ENCODE assay signal across 15 cellular contexts in genomic region chr12:101680240-101680639, GRCh38. TPM values are rescaled to one million over a fixed set of nuclear protein-coding genes. Genes with fewer than 3 reads are reported as not detected.
DNase-seq lines count a peak whose midpoint lies in the region; ATAC-seq and TF ChIP-seq lines count a peak whose summit lies in the region.
"Had no signal": no experiment of that assay in that cellular context is flagged by ENCODE, and none has a peak within 500 bp of the region (broad histone marks: within the 10 kb centered on the region; RNA-seq: fewer than 3 reads in every experiment).

No MANE protein-coding gene starts in this region.

- no peak overlapping the region for H3K23ac ChIP-seq in neuronal stem cell (ENCODE audit: low read depth, low read length, poor library complexity)

- no peak overlapping the region for H2BK5ac ChIP-seq in neuronal stem cell (ENCODE audit: low read length)

- H3K4me3 ChIP-seq in neuronal stem cell (ENCODE audit: low read length in 2 of 2): no peak overlapping the region
- H3K4me3 ChIP-seq: BLaER1, GM23248 had no signal

- H4K91ac ChIP-seq in neuronal stem cell (ENCODE audit: low read depth, low read length, poor library complexity): no peak overlapping the region

- no peaks in the 10 kb centered on the region for H3K4me1 ChIP-seq in neuronal stem cell (ENCODE audit: control insufficient read depth in 2 of 2, insufficient read depth in 1 of 2, low read depth in 1 of 2, low read length in 2 of 2)
- H3K4me1 ChIP-seq: BLaER1 had no signal

- no peak overlapping the region for H2AK5ac ChIP-seq in neuronal stem cell (ENCODE audit: low read depth, low read length)

- H3K9me3 Mint-ChIP-seq in progenitor cell of endocrine pancreas (ENCODE audit: low read depth): no peaks in the 10 kb centered on the region

- H3K27me3 Mint-ChIP-seq in progenitor cell of endocrine pancreas: peaks cover 7% of the 10 kb centered on the region
- H3K27me3 Mint-ChIP-seq in T-helper 17 cell: peaks cover 22% of the 10 kb centered on the region

- no peak overlapping the region for H2BK120ac ChIP-seq in neuronal stem cell (ENCODE audit: low read depth, low read length)

- no peak overlapping the region for H3K14ac ChIP-seq in neuronal stem cell (ENCODE audit: low read length)

- H2AFZ ChIP-seq in neuronal stem cell (ENCODE audit: low read length): no peak overlapping the region
- H2AFZ ChIP-seq: GM23248 had no signal

- H3K4me1 Mint-ChIP-seq in progenitor cell of endocrine pancreas (ENCODE audit: low read depth) (no peaks in the 10 kb centered on the region), T-helper 17 cell (no peaks in the 10 kb centered on the region)

- no peak overlapping the region for H4K8ac ChIP-seq in neuronal stem cell (ENCODE audit: low read depth, low read length)

- H3K18ac ChIP-seq in neuronal stem cell (ENCODE audit: low read length): no peak overlapping the region

- H3K9ac ChIP-seq in neuronal stem cell (ENCODE audit: low read depth, low read length, poor library complexity): no peak overlapping the region
- H3K9ac ChIP-seq: BLaER1, GM23248 had no signal

- H3K4me3 Mint-ChIP-seq in progenitor cell of endocrine pancreas (ENCODE audit: low read depth): no peak overlapping the region
- no peak overlapping the region for H3K4me3 Mint-ChIP-seq in T-helper 17 cell

- peak overlapping the region; percentile 31 for H3K27ac Mint-ChIP-seq in progenitor cell of endocrine pancreas
- H3K27ac Mint-ChIP-seq in T-helper 17 cell: no peak overlapping the region

- intact Hi-C loops in Right ventricle myocardium inferior (cut with DNase I): no loop called here
- intact Hi-C loops in cardiac septum (cut with DNase I): no loop called here
- intact Hi-C loops in left cardiac atrium (cut with DNase I): no loop called here

- no peaks in the 10 kb centered on the region for H3K79me1 ChIP-seq in neuronal stem cell (ENCODE audit: low read depth, low read length)

- ATAC-seq in Right ventricle myocardium inferior: peak; percentile 87
- peak; percentile 69 to 85 for ATAC-seq in left cardiac atrium
- ATAC-seq in HG02852 (IDR thresholded peaks at IDR 0.05; ENCODE audit: unreplicated experiment): no peak
- no peak for ATAC-seq in T-helper 17 cell

- no peaks in the 10 kb centered on the region for H3K36me3 Mint-ChIP-seq in progenitor cell of endocrine pancreas (ENCODE audit: insufficient read depth)
- H3K36me3 Mint-ChIP-seq in T-helper 17 cell (ENCODE audit: low read depth): no peaks in the 10 kb centered on the region

- no peaks in the 10 kb centered on the region for H3K27me3 ChIP-seq in neuronal stem cell (ENCODE audit: control insufficient read depth in 3 of 3, insufficient read depth in 3 of 3, low read depth in 1 of 3, low read length in 3 of 3)
- H3K27me3 ChIP-seq: BLaER1 had no signal

- DNase-seq in Right ventricle myocardium inferior (ENCODE audit: missing footprints): no peak
- DNase-seq in cardiac septum (ENCODE audit: low spot score): no peak
- DNase-seq in left cardiac atrium: no peak
- no peak for DNase-seq in progenitor cell of endocrine pancreas (ENCODE audit: low spot score, unreplicated experiment)
- no peak for DNase-seq in DMS153 (lab: John Stamatoyannopoulos, UW)
- DNase-seq in T-helper 17 cell: no peak
- DNase-seq in neuronal stem cell (ENCODE audit: low spot score): no peak
- DNase-seq: AML-193, GM23248, IMR-90 had no signal

- no peak overlapping the region for H3K4me2 ChIP-seq in neuronal stem cell (ENCODE audit: insufficient read depth, low read length, poor library complexity, severe bottlenecking)
- H3K4me2 ChIP-seq: BLaER1 had no signal

- no peak overlapping the region for H3K4ac ChIP-seq in neuronal stem cell (ENCODE audit: low read length)

- no peak overlapping the region for H2BK15ac ChIP-seq in neuronal stem cell (ENCODE audit: low read length)

- no peak for TF ChIP-seq CTCF in progenitor cell of endocrine pancreas (IDR thresholded peaks at IDR 0.05; ENCODE audit: unreplicated experiment)

- no peaks in the 10 kb centered on the region for H3K36me3 ChIP-seq in neuronal stem cell (replicated peaks in 1 of 2; ENCODE audit: control insufficient read depth in 2 of 2, insufficient read depth in 2 of 2, low read length in 2 of 2)
- H3K36me3 ChIP-seq: BLaER1 had no signal

- H2BK12ac ChIP-seq in neuronal stem cell (ENCODE audit: low read length): no peak overlapping the region

- no CpG with 5 or more reads among the region's 3 CpGs for WGBS in neuronal stem cell (ENCODE audit: extremely low coverage in 2 of 2, insufficient read length in 2 of 2, insufficient replicate concordance in 1 of 2), 2 donors

- H3K9me3 ChIP-seq in T-helper 17 cell (ENCODE audit: control insufficient read depth, low read length, poor library complexity, severe bottlenecking) (no peaks in the 10 kb centered on the region), neuronal stem cell (replicated peaks in 1 of 2; ENCODE audit: control insufficient read depth in 2 of 2, insufficient read depth in 1 of 2, low read depth in 1 of 2, low read length in 2 of 2) (no peaks in the 10 kb centered on the region)
- H3K9me3 ChIP-seq: BLaER1 had no signal

- H3K27ac ChIP-seq in neuronal stem cell (replicated peaks; ENCODE audit: low read length): no peak overlapping the region
- H3K27ac ChIP-seq: 22Rv1, BLaER1, GM23248 had no signal

RNA-seq across cellular contexts. Expression of gene CHPT1, which starts 17.2 kb away (rescaled TPM):
- total RNA-seq in Right ventricle myocardium inferior (128 TPM), cardiac septum (86.1 TPM), left cardiac atrium (100 to 1,000 TPM in 1 of 2 donors, 10 to 100 TPM in 1; 90.8 to 132 TPM), progenitor cell of endocrine pancreas (15.2 and 18.0 TPM in 2 replicates), T-helper 17 cell (1 to 10 TPM; 6.2 to 8.3 TPM)
- polyA plus RNA-seq in neuronal stem cell (2013, experiment 1 of 2): 6.2 TPM
- 6.3 TPM for polyA plus RNA-seq in neuronal stem cell (2013, experiment 2 of 2)

RNA-seq across cellular contexts. Expression of gene SYCP3, which starts 59.0 kb away (rescaled TPM):
- total RNA-seq in Right ventricle myocardium inferior (not detected), cardiac septum (not detected), left cardiac atrium (not detected), progenitor cell of endocrine pancreas (not detected in 2 replicates), T-helper 17 cell (under 1 TPM; 0.29 to 0.47 TPM)
- polyA plus RNA-seq in neuronal stem cell (2013, experiment 1 of 2): 0.04 TPM
- polyA plus RNA-seq in neuronal stem cell (2013, experiment 2 of 2): not detected
- total RNA-seq: Daoy, GM23248, HT-29, IMR-90 had no signal

Comparison
In these comparisons a context has a peak if more than half of its experiments do, and no peak if none do; other contexts are left out.
1. ATAC-seq: peak in Right ventricle myocardium inferior (single experiment) and left cardiac atrium (2 of 2); none in HG02852 (single experiment) and T-helper 17 cell (single experiment).